27 cellular contexts compared by ENCODE assay signal in the genomic region with DNA sequence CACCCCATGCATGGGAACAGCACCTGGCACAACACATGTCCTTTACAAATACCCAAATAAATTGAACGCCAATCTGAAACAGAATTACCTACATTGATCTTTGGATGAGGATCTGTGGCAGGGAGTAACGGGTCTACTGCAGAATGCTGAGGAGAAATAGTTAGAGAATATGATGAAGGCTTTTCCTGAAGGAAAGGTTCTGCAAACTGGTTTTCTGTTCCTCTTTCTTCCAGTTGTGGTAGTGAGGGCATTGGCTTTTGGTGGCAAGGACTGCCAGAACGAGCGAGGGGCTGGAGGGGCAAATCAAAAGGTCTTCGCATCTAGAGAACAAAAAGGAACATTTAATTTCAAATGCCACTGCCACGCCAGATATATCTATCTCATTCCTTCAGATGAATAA.
"Had no signal": no experiment of that assay in that cellular context is flagged by ENCODE, and none has a peak within 500 bp of the region (broad histone marks: within the 10 kb centered on the region; RNA-seq: fewer than 3 reads in every experiment).

No MANE protein-coding gene starts in this region.

- H3K27ac ChIP-seq: adrenal gland, body of pancreas, epithelial cell of prostate, esophagus squamous epithelium, gastroesophageal sphincter, heart right ventricle, hepatocyte, VCaP had no signal

- H3K27me3 ChIP-seq: adrenal gland, body of pancreas, esophagus squamous epithelium, gastroesophageal sphincter, heart right ventricle, hepatocyte had no signal

- H3K27me3 Mint-ChIP-seq: activated CD4-positive, alpha-beta memory T cell treated with anti-CD3 and anti-CD28 coated beads for 36 hours; activated CD8-positive, alpha-beta memory T cell treated with anti-CD3 and anti-CD28 coated beads, Interleukin-2, amount 10 ng/mL, durations not matched to agents 7 days and 5 days; activated naive CD4-positive, alpha-beta T cell treated with anti-CD3 and anti-CD28 coated beads, Interleukin-2, amount 50 U/mL, for 24 hours; activated naive CD8-positive, alpha-beta T cell treated with anti-CD3 and anti-CD28 coated beads for 36 hours; activated naive CD8-positive, alpha-beta T cell treated with anti-CD3 and anti-CD28 coated beads, Interleukin-2, amount 50 U/mL, for 24 hours; effector memory CD8-positive, alpha-beta T cell had no signal

- H3K4me1 ChIP-seq: adrenal gland, body of pancreas, esophagus squamous epithelium, gastroesophageal sphincter, heart right ventricle had no signal

- H3K79me2 ChIP-seq: hepatocyte had no signal

- H3K9me3 Mint-ChIP-seq: activated naive CD4-positive, alpha-beta T cell treated with anti-CD3 and anti-CD28 coated beads, Interleukin-2, amount 50 U/mL, for 24 hours; effector memory CD8-positive, alpha-beta T cell had no signal

- H3K4me3 ChIP-seq: adrenal gland, body of pancreas, esophagus squamous epithelium, gastroesophageal sphincter, heart right ventricle, hepatocyte had no signal

- H3K4me2 ChIP-seq: hepatocyte had no signal

- H3K4me3 Mint-ChIP-seq: activated CD4-positive, alpha-beta memory T cell treated with anti-CD3 and anti-CD28 coated beads for 36 hours; activated CD8-positive, alpha-beta memory T cell treated with anti-CD3 and anti-CD28 coated beads, Interleukin-2, amount 10 ng/mL, durations not matched to agents 7 days and 5 days; activated CD8-positive, alpha-beta T cell treated with anti-CD3 and anti-CD28 coated beads, Interleukin-2, amount 10 ng/mL, durations not matched to agents 7 days and 5 days; activated naive CD4-positive, alpha-beta T cell treated with anti-CD3 and anti-CD28 coated beads for 36 hours; activated naive CD4-positive, alpha-beta T cell treated with anti-CD3 and anti-CD28 coated beads, Interleukin-2, amount 50 U/mL, for 24 hours; activated naive CD8-positive, alpha-beta T cell treated with anti-CD3 and anti-CD28 coated beads for 36 hours; activated naive CD8-positive, alpha-beta T cell treated with anti-CD3 and anti-CD28 coated beads, Interleukin-2, amount 50 U/mL, for 24 hours; activated T-cell treated with anti-CD3 and anti-CD28 coated beads, Interleukin-2, amount 50 U/mL, for 72 hours; effector memory CD8-positive, alpha-beta T cell; WTC11 had no signal

- H2AFZ ChIP-seq: hepatocyte had no signal

- H3K27ac Mint-ChIP-seq: activated CD4-positive, alpha-beta memory T cell treated with anti-CD3 and anti-CD28 coated beads for 36 hours; activated CD8-positive, alpha-beta memory T cell treated with anti-CD3 and anti-CD28 coated beads, Interleukin-2, amount 10 ng/mL, durations not matched to agents 7 days and 5 days; activated CD8-positive, alpha-beta T cell treated with anti-CD3 and anti-CD28 coated beads, Interleukin-2, amount 10 ng/mL, durations not matched to agents 7 days and 5 days; activated naive CD4-positive, alpha-beta T cell treated with anti-CD3 and anti-CD28 coated beads for 36 hours; activated naive CD4-positive, alpha-beta T cell treated with anti-CD3 and anti-CD28 coated beads, Interleukin-2, amount 50 U/mL, for 24 hours; activated naive CD8-positive, alpha-beta T cell treated with anti-CD3 and anti-CD28 coated beads for 36 hours; activated naive CD8-positive, alpha-beta T cell treated with anti-CD3 and anti-CD28 coated beads, Interleukin-2, amount 50 U/mL, for 24 hours; activated T-cell treated with anti-CD3 and anti-CD28 coated beads, Interleukin-2, amount 50 U/mL, for 72 hours; WTC11 had no signal

- DNase-seq: activated CD4-positive, alpha-beta memory T cell treated with anti-CD3 and anti-CD28 coated beads for 36 hours; activated CD4-positive, alpha-beta T cell treated with anti-CD3 and anti-CD28 coated beads for 48 hours; activated CD8-positive, alpha-beta memory T cell treated with anti-CD3 and anti-CD28 coated beads, Interleukin-2, amount 10 ng/mL, durations not matched to agents 7 days and 5 days; activated CD8-positive, alpha-beta memory T cell treated with anti-CD3 and anti-CD28 coated beads, Interleukin-2, amount 50 U/mL, for 4 hours; activated CD8-positive, alpha-beta T cell treated with anti-CD3 and anti-CD28 coated beads, Interleukin-2, amount 10 ng/mL, durations not matched to agents 7 days and 5 days; activated naive CD4-positive, alpha-beta T cell treated with anti-CD3 and anti-CD28 coated beads for 36 hours; activated naive CD8-positive, alpha-beta T cell treated with anti-CD3 and anti-CD28 coated beads for 36 hours; activated naive CD8-positive, alpha-beta T cell treated with anti-CD3 and anti-CD28 coated beads, Interleukin-2, amount 50 U/mL, for 24 hours; activated T-cell treated with anti-CD3 and anti-CD28 coated beads, Interleukin-2, amount 50 U/mL, for 1 hour; activated T-cell treated with anti-CD3 and anti-CD28 coated beads, Interleukin-2, amount 50 U/mL, for 72 hours; adrenal gland; amygdala; body of pancreas; caudate nucleus; cortex of kidney; effector CD4-positive, alpha-beta T cell; effector memory CD8-positive, alpha-beta T cell; esophagus squamous epithelium; foreskin melanocyte; heart right ventricle; T-helper 2 cell had no signal

- H3K4me1 Mint-ChIP-seq: activated CD8-positive, alpha-beta memory T cell treated with anti-CD3 and anti-CD28 coated beads, Interleukin-2, amount 10 ng/mL, durations not matched to agents 7 days and 5 days; activated naive CD4-positive, alpha-beta T cell treated with anti-CD3 and anti-CD28 coated beads, Interleukin-2, amount 50 U/mL, for 24 hours; activated naive CD8-positive, alpha-beta T cell treated with anti-CD3 and anti-CD28 coated beads for 36 hours; activated naive CD8-positive, alpha-beta T cell treated with anti-CD3 and anti-CD28 coated beads, Interleukin-2, amount 50 U/mL, for 24 hours; WTC11 had no signal

- ATAC-seq: activated CD8-positive, alpha-beta memory T cell treated with anti-CD3 and anti-CD28 coated beads, Interleukin-2, amount 10 ng/mL, durations not matched to agents 7 days and 5 days; activated CD8-positive, alpha-beta T cell treated with anti-CD3 and anti-CD28 coated beads, Interleukin-2, amount 10 ng/mL, durations not matched to agents 7 days and 5 days; activated naive CD8-positive, alpha-beta T cell treated with anti-CD3 and anti-CD28 coated beads, Interleukin-2, amount 50 U/mL, for 24 hours; activated T-cell treated with anti-CD3 and anti-CD28 coated beads, Interleukin-2, amount 50 U/mL, for 72 hours; body of pancreas; effector memory CD8-positive, alpha-beta T cell; gastroesophageal sphincter; heart right ventricle; WTC11 had no signal
